Comparison of ENCODE assay signal across 27 cellular contexts in the genomic region with DNA sequence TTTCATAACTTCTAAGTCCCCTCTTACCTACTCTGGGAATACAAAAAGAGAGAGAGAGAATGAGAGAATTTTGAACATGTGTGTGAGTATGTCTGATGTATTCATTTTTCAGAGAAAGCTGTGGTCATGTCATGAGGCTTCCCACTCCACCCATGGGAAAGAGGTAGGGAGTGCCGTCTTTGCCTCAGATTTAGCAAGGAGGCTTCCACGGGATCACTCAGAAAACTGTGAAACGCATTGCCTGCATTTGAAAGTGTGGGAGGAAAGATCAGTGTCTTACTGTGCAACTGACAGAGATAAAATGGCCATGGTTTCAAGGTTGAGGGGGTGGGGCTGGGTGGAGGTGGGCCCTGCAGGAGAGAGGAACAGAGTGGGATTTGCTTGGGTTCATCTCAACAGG.
"Had no signal": no experiment of that assay in that cellular context is flagged by ENCODE, and none has a peak within 500 bp of the region (broad histone marks: within the 10 kb centered on the region; RNA-seq: fewer than 3 reads in every experiment).

No MANE protein-coding gene starts in this region.

- DNase-seq: heart right ventricle; islet precursor cell; left ventricle myocardium inferior; naive thymus-derived CD8-positive, alpha-beta T cell; occipital lobe; psoas muscle; stimulated activated CD4-positive, alpha-beta T cell treated with anti-CD3 and anti-CD28 coated beads, Interleukin-12 subunit alpha, Interleukin-12 subunit beta, amount 100 ng/mL, for 4 hours; stimulated activated CD4-positive, alpha-beta T cell treated with anti-CD3 and anti-CD28 coated beads, Interleukin-15, amount 100 ng/mL, for 24 hours; stimulated activated CD4-positive, alpha-beta T cell treated with anti-CD3 and anti-CD28 coated beads, Interleukin-4, amount 100 ng/mL, for 24 hours; stimulated activated naive CD4-positive, alpha-beta T cell; tibial artery; trophoblast cell; upper lobe of right lung had no signal

- H3K4me1 ChIP-seq: parathyroid adenoma, psoas muscle, right atrium auricular region, upper lobe of right lung had no signal

- H3K4me1 Mint-ChIP-seq: naive thymus-derived CD8-positive, alpha-beta T cell; stimulated activated effector memory CD8-positive, alpha-beta T cell treated with anti-CD3 and anti-CD28 coated beads, Interleukin-12 subunit alpha, Interleukin-12 subunit beta, amount 100 ng/mL, for 72 hours had no signal

- H2AFZ ChIP-seq: hepatocyte, neural progenitor cell, parathyroid adenoma had no signal

- H3K27me3 ChIP-seq: heart right ventricle, hepatocyte, neural progenitor cell, neutrophil, right atrium auricular region, suprapubic skin, tibial artery, upper lobe of right lung had no signal

- ATAC-seq: heart right ventricle; naive thymus-derived CD8-positive, alpha-beta T cell; psoas muscle; sciatic nerve; stimulated activated effector memory CD8-positive, alpha-beta T cell treated with anti-CD3 and anti-CD28 coated beads, Interleukin-12 subunit alpha, Interleukin-12 subunit beta, amount 100 ng/mL, for 72 hours; upper lobe of right lung had no signal

- H3K36me3 ChIP-seq: heart right ventricle, left ventricle myocardium inferior, neural progenitor cell, neutrophil, right atrium auricular region, suprapubic skin, thoracic aorta, tibial artery, upper lobe of right lung had no signal

- H3K4me2 ChIP-seq: hepatocyte, neural progenitor cell had no signal

- H3K9ac ChIP-seq: neural progenitor cell, parathyroid adenoma had no signal

- H3K27ac Mint-ChIP-seq: memory B cell; naive thymus-derived CD8-positive, alpha-beta T cell; neural progenitor cell; stimulated activated effector memory CD8-positive, alpha-beta T cell treated with anti-CD3 and anti-CD28 coated beads, Interleukin-12 subunit alpha, Interleukin-12 subunit beta, amount 100 ng/mL, for 72 hours; stimulated activated naive CD8-positive, alpha-beta T cell treated with anti-CD3 and anti-CD28 coated beads, Interleukin-15, Interleukin-2, amounts not matched to agents 100 ng/mL and 50 ng/mL, for 24 hours had no signal

- H3K36me3 Mint-ChIP-seq: naive thymus-derived CD8-positive, alpha-beta T cell; neural progenitor cell; stimulated activated effector memory CD8-positive, alpha-beta T cell treated with anti-CD3 and anti-CD28 coated beads, Interleukin-12 subunit alpha, Interleukin-12 subunit beta, amount 100 ng/mL, for 72 hours had no signal

- H3K9me3 Mint-ChIP-seq: nephron; neural progenitor cell; stimulated activated effector memory CD8-positive, alpha-beta T cell treated with anti-CD3 and anti-CD28 coated beads, Interleukin-12 subunit alpha, Interleukin-12 subunit beta, amount 100 ng/mL, for 72 hours; stimulated activated naive CD8-positive, alpha-beta T cell treated with anti-CD3 and anti-CD28 coated beads, Interleukin-15, Interleukin-2, amounts not matched to agents 100 ng/mL and 50 ng/mL, for 24 hours had no signal

- H3K79me2 ChIP-seq: hepatocyte, parathyroid adenoma had no signal

- H3K4me3 Mint-ChIP-seq: memory B cell; naive thymus-derived CD8-positive, alpha-beta T cell; neural progenitor cell; stimulated activated effector memory CD8-positive, alpha-beta T cell treated with anti-CD3 and anti-CD28 coated beads, Interleukin-12 subunit alpha, Interleukin-12 subunit beta, amount 100 ng/mL, for 72 hours; stimulated activated naive CD8-positive, alpha-beta T cell treated with anti-CD3 and anti-CD28 coated beads, Interleukin-15, Interleukin-2, amounts not matched to agents 100 ng/mL and 50 ng/mL, for 24 hours had no signal

- H3K4me3 ChIP-seq: heart right ventricle, hepatocyte, left ventricle myocardium inferior, lung, neural progenitor cell, psoas muscle, right atrium auricular region, skin epidermis, suprapubic skin, thoracic aorta, tibial artery, upper lobe of right lung had no signal

- H3K9me3 ChIP-seq: heart right ventricle, left ventricle myocardium inferior, neutrophil, psoas muscle, right atrium auricular region, suprapubic skin, thoracic aorta, tibial artery, upper lobe of right lung had no signal

- H3K27ac ChIP-seq: heart right ventricle, hepatocyte, left ventricle myocardium inferior, neural progenitor cell, neutrophil, parathyroid adenoma, psoas muscle, right atrium auricular region, skin epidermis, suprapubic skin, thoracic aorta, tibial artery, upper lobe of right lung had no signal
